Comparison of ENCODE assay signal across 12 cellular contexts in genomic region chr10:76429642-76430041, GRCh38.
A peak's percentile ranks its signal among the peaks of the same experiment; 100 is the strongest.
DNase-seq lines count a peak whose midpoint lies in the region; ATAC-seq and TF ChIP-seq lines count a peak whose summit lies in the region.
"Had no signal": no experiment of that assay in that cellular context is flagged by ENCODE, and none has a peak within 500 bp of the region (broad histone marks: within the 10 kb centered on the region; RNA-seq: fewer than 3 reads in every experiment).

No MANE protein-coding gene starts in this region.

- H4K91ac ChIP-seq in neuronal stem cell (ENCODE audit: low read depth, low read length, poor library complexity): no peak overlapping the region

- H3K27me3 ChIP-seq in stomach smooth muscle (ENCODE audit: control insufficient read depth in 1 of 2, insufficient read depth in 2 of 2, low read length in 2 of 2) (no peaks in the 10 kb centered on the region), neuronal stem cell (ENCODE audit: control insufficient read depth in 3 of 3, insufficient read depth in 3 of 3, low read depth in 1 of 3, low read length in 3 of 3) (no peaks in the 10 kb centered on the region)

- H3K4me3 ChIP-seq in coronary artery (peak overlapping the region; percentile 47), mesodermal cell (ENCODE audit: extremely low read depth, insufficient read depth, low read length, poor library complexity, severe bottlenecking) (no peak overlapping the region), stomach smooth muscle (ENCODE audit: low read length in 2 of 2) (peak overlapping the region; percentile 24 to 33), neuronal stem cell (ENCODE audit: low read length in 2 of 2) (no peak overlapping the region)

- TF ChIP-seq CTCF in coronary artery (IDR thresholded peaks at IDR 0.05): no peak

- H2BK15ac ChIP-seq in neuronal stem cell (ENCODE audit: low read length): no peak overlapping the region

- H2AK5ac ChIP-seq in neuronal stem cell (ENCODE audit: low read depth, low read length): no peak overlapping the region

- H3K14ac ChIP-seq in neuronal stem cell (ENCODE audit: low read length): no peak overlapping the region

- ATAC-seq in GM21717 (IDR thresholded peaks at IDR 0.05; ENCODE audit: unreplicated experiment): no peak
- ATAC-seq in HG03469 (IDR thresholded peaks at IDR 0.05; ENCODE audit: unreplicated experiment): no peak
- ATAC-seq: activated CD4-positive, alpha-beta T cell treated with anti-CD3 and anti-CD28 coated beads for 36 hours; HCT116 had no signal

- H2AFZ ChIP-seq in neuronal stem cell (ENCODE audit: low read length): no peak overlapping the region

- H2BK5ac ChIP-seq in neuronal stem cell (ENCODE audit: low read length): no peak overlapping the region

- H3K27ac ChIP-seq in coronary artery (peak overlapping the region; percentile 75 to 91), mesodermal cell (ENCODE audit: low read depth, low read length, severe bottlenecking) (peak overlapping the region; percentile 44), stomach smooth muscle (ENCODE audit: low read length) (peak overlapping the region; percentile 46), neuronal stem cell (replicated peaks; ENCODE audit: low read length) (no peak overlapping the region)
- H3K27ac ChIP-seq: C4-2B had no signal

- H3K9me3 ChIP-seq in mesodermal cell (ENCODE audit: control insufficient read depth, low read length) (no peaks in the 10 kb centered on the region), stomach smooth muscle (ENCODE audit: control insufficient read depth in 2 of 2, low read length in 2 of 2) (no peaks in the 10 kb centered on the region), neuronal stem cell (replicated peaks in 1 of 2; ENCODE audit: control insufficient read depth in 2 of 2, insufficient read depth in 1 of 2, low read depth in 1 of 2, low read length in 2 of 2) (peaks cover 0 to 1% of the 10 kb centered on the region in 2 donors)

- no peaks in the 10 kb centered on the region for H3K36me3 ChIP-seq in mesodermal cell (ENCODE audit: control insufficient read depth, insufficient read depth, low read length)
- no peaks in the 10 kb centered on the region for H3K36me3 ChIP-seq in stomach smooth muscle (ENCODE audit: control insufficient read depth in 2 of 2, insufficient read depth in 2 of 2, low read length in 2 of 2)
- no peaks in the 10 kb centered on the region for H3K36me3 ChIP-seq in neuronal stem cell (replicated peaks in 1 of 2; ENCODE audit: control insufficient read depth in 2 of 2, insufficient read depth in 2 of 2, low read length in 2 of 2)

- H3K18ac ChIP-seq in neuronal stem cell (ENCODE audit: low read length): no peak overlapping the region

- H3K9ac ChIP-seq in stomach smooth muscle (ENCODE audit: low read length in 2 of 2) (peak overlapping the region in 1 of 2 donors; percentile 37), neuronal stem cell (ENCODE audit: low read depth, low read length, poor library complexity) (no peak overlapping the region)

- H3K4me1 ChIP-seq in mesodermal cell (ENCODE audit: control insufficient read depth, insufficient read depth, low read length, poor library complexity, severe bottlenecking) (peaks cover 56% of the 10 kb centered on the region), stomach smooth muscle (ENCODE audit: control insufficient read depth, insufficient read depth, low read length) (peaks cover 29% of the 10 kb centered on the region), neuronal stem cell (ENCODE audit: control insufficient read depth in 2 of 2, insufficient read depth in 1 of 2, low read depth in 1 of 2, low read length in 2 of 2) (peaks cover 9 to 19% of the 10 kb centered on the region in 2 donors)

- no peak overlapping the region for H3K23ac ChIP-seq in neuronal stem cell (ENCODE audit: low read depth, low read length, poor library complexity)

- no peak overlapping the region for H2BK120ac ChIP-seq in neuronal stem cell (ENCODE audit: low read depth, low read length)

- DNase-seq in NCI-H69 (lab: John Stamatoyannopoulos, UW) (peak; percentile 37), coronary artery (ENCODE audit: low spot score) (no peak), C1 segment of cervical spinal cord (lab: John Stamatoyannopoulos, UW) (no peak), neuronal stem cell (ENCODE audit: low spot score) (no peak)
- DNase-seq: activated CD4-positive, alpha-beta T cell treated with anti-CD3 and anti-CD28 coated beads for 36 hours; NCI-H187 had no signal

- no peak overlapping the region for H3K4me2 ChIP-seq in neuronal stem cell (ENCODE audit: insufficient read depth, low read length, poor library complexity, severe bottlenecking)

- H3K79me1 ChIP-seq in neuronal stem cell (ENCODE audit: low read depth, low read length): no peaks in the 10 kb centered on the region

- no peak overlapping the region for H3K4ac ChIP-seq in neuronal stem cell (ENCODE audit: low read length)

- no peak overlapping the region for H2BK12ac ChIP-seq in neuronal stem cell (ENCODE audit: low read length)

- 47 to 49% methylated on average over 3 of the region's 5 CpGs for WGBS in mesodermal cell (ENCODE audit: insufficient coverage in 2 of 2), 2 experiments
- no CpG with 5 or more reads among the region's 5 CpGs for WGBS in neuronal stem cell (ENCODE audit: extremely low coverage in 2 of 2, insufficient read length in 2 of 2, insufficient replicate concordance in 1 of 2), 2 donors

- no peak overlapping the region for H4K8ac ChIP-seq in neuronal stem cell (ENCODE audit: low read depth, low read length)

Comparison
In these comparisons a context has a peak if more than half of its experiments do, and no peak if none do; other contexts are left out.
1. H3K4me3 ChIP-seq: peak in coronary artery (single experiment) and stomach smooth muscle (2 of 2); none in mesodermal cell (single experiment) and neuronal stem cell (0 of 2).